Comparison of ENCODE assay signal across 21 cellular contexts in the genomic region with DNA sequence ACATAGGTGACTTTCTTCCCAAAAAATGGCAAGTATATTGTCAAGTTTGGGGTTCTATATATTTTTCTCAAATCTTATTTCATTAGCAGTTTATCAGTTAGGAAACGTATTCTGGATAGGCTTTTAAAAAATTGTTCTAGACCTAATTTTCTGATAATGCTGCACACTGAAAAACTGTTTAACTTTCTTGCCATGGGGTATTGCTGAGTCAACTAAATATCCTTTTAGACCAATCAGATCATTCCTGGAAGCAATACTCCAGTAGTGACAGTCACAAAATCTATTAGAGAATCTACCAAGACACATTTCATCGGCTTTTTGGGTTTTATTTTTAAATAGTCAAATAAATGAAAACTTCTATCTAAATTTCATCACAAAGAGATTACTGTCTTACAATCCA.
"Had no signal": no experiment of that assay in that cellular context is flagged by ENCODE, and none has a peak within 500 bp of the region (broad histone marks: within the 10 kb centered on the region; RNA-seq: fewer than 3 reads in every experiment).

No MANE protein-coding gene starts in this region.

- H3K79me2 ChIP-seq: hepatocyte had no signal

- H3K4me1 ChIP-seq: esophagus muscularis mucosa, foreskin keratinocyte, gastroesophageal sphincter, heart left ventricle, left lung, lower lobe of right lung had no signal

- FAIRE-seq: endothelial cell of umbilical vein, keratinocyte had no signal

- H3K27me3 ChIP-seq: dorsolateral prefrontal cortex, esophagus muscularis mucosa, foreskin keratinocyte, gastroesophageal sphincter, heart left ventricle, left lung had no signal

- H3K9me3 ChIP-seq: esophagus muscularis mucosa, gastroesophageal sphincter, heart left ventricle, left lung, lower lobe of right lung, mucosa of descending colon had no signal

- H3K4me2 ChIP-seq: hepatocyte had no signal

- H3K4me3 ChIP-seq: coronary artery, dorsolateral prefrontal cortex, esophagus muscularis mucosa, gastroesophageal sphincter, heart left ventricle, hepatocyte, left lung, lower lobe of right lung, mucosa of descending colon had no signal

- H2AFZ ChIP-seq: hepatocyte had no signal

- ATAC-seq: foreskin keratinocyte, gastroesophageal sphincter, heart left ventricle, left cardiac atrium, left lung, left ventricle myocardium superior, lower lobe of right lung, mucosa of descending colon had no signal

- H3K36me3 ChIP-seq: esophagus muscularis mucosa, gastroesophageal sphincter, heart left ventricle, left lung, lower lobe of right lung had no signal

- H3K27ac ChIP-seq: coronary artery, dorsolateral prefrontal cortex, esophagus muscularis mucosa, foreskin keratinocyte, gastroesophageal sphincter, heart left ventricle, hepatocyte, left lung, lower lobe of right lung had no signal

- DNase-seq: dermis blood vessel endothelial cell; dorsolateral prefrontal cortex; effector CD4-positive, alpha-beta T cell; effector memory CD4-positive, alpha-beta T cell; foreskin keratinocyte; heart left ventricle; hypothalamus; immature natural killer cell; left cardiac atrium; left lung; left ventricle myocardium superior; lower lobe of right lung; mesenchymal stem cell; mucosa of descending colon; naive B cell had no signal
